Comparison of ENCODE assay signal across 9 cellular contexts in genomic region chr5:113336975-113337374, GRCh38.
DNase-seq lines count a peak whose midpoint lies in the region; ATAC-seq and TF ChIP-seq lines count a peak whose summit lies in the region.
"Had no signal": no experiment of that assay in that cellular context is flagged by ENCODE, and none has a peak within 500 bp of the region (broad histone marks: within the 10 kb centered on the region; RNA-seq: fewer than 3 reads in every experiment).

No MANE protein-coding gene starts in this region.

- no peaks in the 10 kb centered on the region for H3K9me3 ChIP-seq in MM.1S (replicated peaks; ENCODE audit: insufficient read depth, low read length)

- H3F3A ChIP-seq in MM.1S (ENCODE audit: insufficient read depth, low read length) = no peaks in the 10 kb centered on the region

- peak; percentile 42 for TF ChIP-seq CTCF in GM12864 (IDR thresholded peaks at IDR 0.05; ENCODE audit: low read depth, low read length, missing control alignments)
- peak; percentile 71 for TF ChIP-seq CTCF in MM.1S (IDR thresholded peaks at IDR 0.05; ENCODE audit: low read length)
- no peak for TF ChIP-seq CTCF in GM13976 (IDR thresholded peaks at IDR 0.05; ENCODE audit: borderline replicate concordance, control extremely low read depth, extremely low read depth, insufficient read depth, missing control alignments)

- H3K4me3 Mint-ChIP-seq in activated naive CD8-positive, alpha-beta T cell treated with anti-CD3 and anti-CD28 coated beads, Interleukin-2, amount 50 U/mL, for 24 hours = no peak overlapping the region

- H3K4me3 ChIP-seq in GM12864 (ENCODE audit: low read depth, low read length) (no peak overlapping the region), MM.1S (ENCODE audit: low read length) (no peak overlapping the region)
- H3K4me3 ChIP-seq: SK-N-MC had no signal

- H3K36me3 ChIP-seq in MM.1S (replicated peaks; ENCODE audit: insufficient read depth, low read length) = no peaks in the 10 kb centered on the region

- no peak overlapping the region for H3K27ac Mint-ChIP-seq in activated naive CD8-positive, alpha-beta T cell treated with anti-CD3 and anti-CD28 coated beads, Interleukin-2, amount 50 U/mL, for 24 hours

- peak; percentile 33 for ATAC-seq in activated naive CD8-positive, alpha-beta T cell treated with anti-CD3 and anti-CD28 coated beads, Interleukin-2, amount 50 U/mL, for 24 hours

- DNase-seq in GM12864 (ENCODE audit: low read depth) (no peak), MM.1S (peak; percentile 55), iPS-NIHi7 (ENCODE audit: extremely low spot score) (peak; percentile 60), cortex of kidney (lab: John Stamatoyannopoulos, UW) (no peak), GM13976 (ENCODE audit: low spot score) (no peak)
- no peak for DNase-seq in activated naive CD8-positive, alpha-beta T cell treated with anti-CD3 and anti-CD28 coated beads, Interleukin-2, amount 50 U/mL, for 24 hours
- no peak for DNase-seq in stimulated activated CD4-positive, alpha-beta T cell treated with anti-CD3 and anti-CD28 coated beads, Interleukin-1b, Interleukin-23, amount 100 ng/mL, for 48 hours
- DNase-seq in activated CD4-positive, alpha-beta T cell treated with anti-CD3 and anti-CD28 coated beads for 1 hour = no peak

- H3K4me1 Mint-ChIP-seq in activated naive CD8-positive, alpha-beta T cell treated with anti-CD3 and anti-CD28 coated beads, Interleukin-2, amount 50 U/mL, for 24 hours = peaks cover 3% of the 10 kb centered on the region

- H3K27me3 Mint-ChIP-seq in activated naive CD8-positive, alpha-beta T cell treated with anti-CD3 and anti-CD28 coated beads, Interleukin-2, amount 50 U/mL, for 24 hours = peaks cover 8% of the 10 kb centered on the region

- no peak overlapping the region for H3K9ac ChIP-seq in MM.1S (ENCODE audit: low read length)

- H3K9me2 ChIP-seq in MM.1S (replicated peaks; ENCODE audit: insufficient read depth, low read length) = no peaks in the 10 kb centered on the region

- H3K27ac ChIP-seq in MM.1S (ENCODE audit: low read length) = no peak overlapping the region
- H3K27ac ChIP-seq: SK-N-MC had no signal

- no peaks in the 10 kb centered on the region for H3K79me2 ChIP-seq in MM.1S (ENCODE audit: low read length)

- no peak overlapping the region for H2AFZ ChIP-seq in MM.1S (ENCODE audit: low read length)

- no peaks in the 10 kb centered on the region for H3K27me3 ChIP-seq in MM.1S (replicated peaks; ENCODE audit: insufficient read depth, low read length)

- no peaks in the 10 kb centered on the region for H3K4me1 ChIP-seq in MM.1S (ENCODE audit: low read length)

- H3K4me2 ChIP-seq in MM.1S (ENCODE audit: low read depth, low read length) = no peak overlapping the region

- no peaks in the 10 kb centered on the region for H3K36me3 Mint-ChIP-seq in activated naive CD8-positive, alpha-beta T cell treated with anti-CD3 and anti-CD28 coated beads, Interleukin-2, amount 50 U/mL, for 24 hours (ENCODE audit: low read depth)

- H4K20me1 ChIP-seq in MM.1S (ENCODE audit: insufficient read depth, low read length) = no peaks in the 10 kb centered on the region

- no peaks in the 10 kb centered on the region for H3K9me3 Mint-ChIP-seq in activated naive CD8-positive, alpha-beta T cell treated with anti-CD3 and anti-CD28 coated beads, Interleukin-2, amount 50 U/mL, for 24 hours

- in situ Hi-C loops in GM13976 (cut with MboI; ENCODE audit: low sequenced_read_pairs, unreplicated experiment) = loop anchor here (25.0 kb wide), 2 partner anchors 175 to 275 kb away; partner anchors contain the start of gene YTHDC2

Comparison
In these comparisons a context has a peak if more than half of its experiments do, and no peak if none do; other contexts are left out.
1. DNase-seq: peak in MM.1S (single experiment) and iPS-NIHi7 (single experiment); none in GM12864 (single experiment), activated naive CD8-positive, alpha-beta T cell treated with anti-CD3 and anti-CD28 coated beads, Interleukin-2, amount 50 U/mL, for 24 hours (single experiment), stimulated activated CD4-positive, alpha-beta T cell treated with anti-CD3 and anti-CD28 coated beads, Interleukin-1b, Interleukin-23, amount 100 ng/mL, for 48 hours (single experiment), cortex of kidney (single experiment), activated CD4-positive, alpha-beta T cell treated with anti-CD3 and anti-CD28 coated beads for 1 hour (single experiment) and GM13976 (single experiment).